In the genomic region with DNA sequence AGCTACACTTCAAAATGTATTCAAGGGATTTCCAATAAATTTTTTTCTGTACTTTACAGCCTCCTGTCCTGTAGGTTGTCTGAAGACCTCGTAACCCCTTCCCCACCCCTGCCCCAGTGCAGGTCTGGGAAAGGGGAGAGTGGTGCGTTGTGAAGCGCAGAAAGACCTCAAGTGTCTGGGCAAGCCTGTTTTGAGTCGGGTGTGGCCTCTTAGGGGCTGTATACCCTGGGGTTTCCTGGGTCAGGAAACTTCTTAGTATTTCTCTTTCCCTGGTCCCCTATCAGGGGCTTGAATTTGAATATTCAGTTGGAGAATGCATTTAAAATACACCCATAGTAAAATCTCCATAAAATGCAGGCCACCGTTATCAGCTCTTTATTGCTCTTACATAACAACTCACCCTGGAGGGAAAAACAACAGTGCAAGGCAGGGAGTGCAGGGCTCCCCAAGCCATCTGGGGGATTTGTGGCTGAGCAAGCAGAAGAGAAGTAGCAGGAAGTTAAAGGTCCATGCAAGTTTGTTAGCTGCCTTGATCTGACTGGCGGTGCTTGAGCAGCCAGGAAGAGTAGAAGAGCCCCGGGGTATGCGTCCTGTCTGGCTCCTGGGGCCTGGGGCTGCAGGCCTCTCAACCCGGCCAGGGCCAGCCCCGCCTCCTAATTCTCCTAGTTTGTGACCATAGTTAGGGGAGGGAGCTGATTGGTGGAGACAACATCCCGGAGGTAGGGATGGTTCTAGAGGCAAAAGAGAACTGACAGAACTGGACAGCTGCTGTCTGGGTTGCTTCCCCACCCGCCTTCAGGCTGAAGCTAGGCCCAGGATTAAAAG, we compare ENCODE assay signal across 9 cellular contexts. TPM values are rescaled to one million over a fixed set of nuclear protein-coding genes. Genes with fewer than 3 reads are reported as not detected.
A peak's percentile ranks its signal among the peaks of the same experiment; 100 is the strongest.
DNase-seq lines count a peak whose midpoint lies in the region; ATAC-seq and TF ChIP-seq lines count a peak whose summit lies in the region.
"Had no signal": no experiment of that assay in that cellular context is flagged by ENCODE, and none has a peak within 500 bp of the region (broad histone marks: within the 10 kb centered on the region; RNA-seq: fewer than 3 reads in every experiment).

No MANE protein-coding gene starts in this region.

- no peak for TF ChIP-seq CTCF in 22Rv1 (IDR thresholded peaks at IDR 0.05)
- no peak for TF ChIP-seq CTCF in NB4 (IDR thresholded peaks at IDR 0.05; ENCODE audit: low read depth, low read length)
- no peak for TF ChIP-seq CTCF in MCF 10A (IDR thresholded peaks at IDR 0.05; ENCODE audit: unreplicated experiment)
- TF ChIP-seq CTCF in liver (IDR thresholded peaks at IDR 0.05; ENCODE audit: low read depth, low read length, missing input control): no peak
- no peak for TF ChIP-seq CTCF in transverse colon (IDR thresholded peaks at IDR 0.05)

- TF ChIP-seq POLR2A in NB4 (IDR thresholded peaks at IDR 0.05; ENCODE audit: extremely low read depth, insufficient read length) (peak; percentile 29), transverse colon (IDR thresholded peaks at IDR 0.05) (no peak)

- POLR2A ChIA-PET in MCF 10A (lab: Yijun Ruan, JAX): interaction anchor here (0.6 to 5.2 kb wide), 19 partner anchors 9 to 757 kb away, joined by 3 to 69 read pairs (median 5); a partner anchor contains a TSS

- WGBS in liver: 48% methylated on average over 12 of the region's 12 CpGs
- WGBS in transverse colon (ENCODE audit: low coverage in 1 of 2), 2 donors: 26 to 33% methylated on average over 1 to 12 of the region's 12 CpGs

- H3K27me3 ChIP-seq in liver (ENCODE audit: control insufficient read depth in 4 of 4, insufficient read depth in 4 of 4, low read length in 3 of 4): no peaks in the 10 kb centered on the region
- H3K27me3 ChIP-seq in transverse colon: no peaks in the 10 kb centered on the region

- no peaks in the 10 kb centered on the region for H3K9me3 Mint-ChIP-seq in MCF 10A (ENCODE audit: unreplicated experiment)

- no peak overlapping the region for H3K9ac ChIP-seq in liver (ENCODE audit: low read depth in 1 of 2, low read length in 2 of 2)

- H3K27me3 Mint-ChIP-seq in MCF 10A (ENCODE audit: insufficient read depth, unreplicated experiment): no peaks in the 10 kb centered on the region

- peaks cover 76% of the 10 kb centered on the region for H3K36me3 Mint-ChIP-seq in MCF 10A (ENCODE audit: insufficient read depth, unreplicated experiment)

- in situ Hi-C loops in transverse colon (cut with MboI; ENCODE audit: low pct_ligation_motif_present in 1 of 4, low pct_unique_long_range_greater_than_20kb in 1 of 4, low sequenced_read_pairs in 3 of 4): no loop called here

- TF ChIP-seq EP300 in transverse colon (IDR thresholded peaks at IDR 0.05; ENCODE audit: low read depth): no peak

- H3K36me3 ChIP-seq in liver (ENCODE audit: control insufficient read depth in 4 of 4, insufficient read depth in 3 of 4, low read depth in 1 of 4, low read length in 3 of 4) (peaks cover 24 to 48% (median 35%) of the 10 kb centered on the region in 4 donors), transverse colon (peaks cover 0 to 37% (median 16%) of the 10 kb centered on the region in 4 donors)

- H3K4me3 Mint-ChIP-seq in MCF 10A (ENCODE audit: unreplicated experiment): no peak overlapping the region

- H3K4me1 Mint-ChIP-seq in MCF 10A (ENCODE audit: insufficient read depth, unreplicated experiment): peaks cover 14% of the 10 kb centered on the region

- intact Hi-C loops in MCF 10A (cut with micrococcal nuclease) (no loop called here), transverse colon (cut with DNase I; ENCODE audit: low total_unique reads) (no loop called here)

- H3K27ac ChIP-seq in 22Rv1 (peak overlapping the region; percentile 83), liver (ENCODE audit: low read depth in 1 of 2, low read length in 2 of 2) (peak overlapping the region; percentile 86 to 97), transverse colon (peak overlapping the region; percentile 72 to 87 (median 84))

- DNase-seq in NB4 (ENCODE audit: low read depth): peak; percentile 97
- no peak for DNase-seq in MCF 10A (ENCODE audit: unreplicated experiment)
- DNase-seq in transverse colon: peak; percentile 54
- DNase-seq in RKO (ENCODE audit: low spot score): no peak

- no peaks in the 10 kb centered on the region for H3K9me3 ChIP-seq in liver (ENCODE audit: control insufficient read depth in 4 of 4, low read length in 3 of 4)
- no peaks in the 10 kb centered on the region for H3K9me3 ChIP-seq in transverse colon

- H3K4me3 ChIP-seq in NB4 (ENCODE audit: low read depth, low read length): peak overlapping the region; percentile 27
- H3K4me3 ChIP-seq in liver (ENCODE audit: low read depth in 1 of 3, low read length in 3 of 3): no peak overlapping the region
- no peak overlapping the region for H3K4me3 ChIP-seq in transverse colon

- peak overlapping the region; percentile 97 for H3K27ac Mint-ChIP-seq in MCF 10A (ENCODE audit: low read depth, unreplicated experiment)

- TF ChIP-seq RAD21 in liver (IDR thresholded peaks at IDR 0.05): no peak

- CTCF ChIA-PET in MCF 10A (lab: Yijun Ruan, JAX): interaction anchor here (0.5 to 1.6 kb wide), 10 partner anchors 13 to 344 kb away, joined by 3 to 5 read pairs (median 3); no protein-coding TSS in a partner anchor

- H3K4me1 ChIP-seq in liver (ENCODE audit: control insufficient read depth in 4 of 4, insufficient read depth in 4 of 4, low read length in 3 of 4) (peaks cover 18 to 42% (median 21%) of the 10 kb centered on the region in 4 donors), transverse colon (peaks cover 21 to 31% (median 25%) of the 10 kb centered on the region in 4 donors)

- ATAC-seq in GM19035 (IDR thresholded peaks at IDR 0.05; ENCODE audit: unreplicated experiment) (no peak), GM19324 (IDR thresholded peaks at IDR 0.05; ENCODE audit: low FRiP score, unreplicated experiment) (no peak)

- BruUV-seq in MCF 10A (replicated peaks; lab: Mats Ljungman, UMichigan): no TSS peak

TF ChIP-seq in liver, 16 proteins besides CTCF, POLR2A, EP300 and RAD21:
- TF ChIP-seq, protein P1, sequence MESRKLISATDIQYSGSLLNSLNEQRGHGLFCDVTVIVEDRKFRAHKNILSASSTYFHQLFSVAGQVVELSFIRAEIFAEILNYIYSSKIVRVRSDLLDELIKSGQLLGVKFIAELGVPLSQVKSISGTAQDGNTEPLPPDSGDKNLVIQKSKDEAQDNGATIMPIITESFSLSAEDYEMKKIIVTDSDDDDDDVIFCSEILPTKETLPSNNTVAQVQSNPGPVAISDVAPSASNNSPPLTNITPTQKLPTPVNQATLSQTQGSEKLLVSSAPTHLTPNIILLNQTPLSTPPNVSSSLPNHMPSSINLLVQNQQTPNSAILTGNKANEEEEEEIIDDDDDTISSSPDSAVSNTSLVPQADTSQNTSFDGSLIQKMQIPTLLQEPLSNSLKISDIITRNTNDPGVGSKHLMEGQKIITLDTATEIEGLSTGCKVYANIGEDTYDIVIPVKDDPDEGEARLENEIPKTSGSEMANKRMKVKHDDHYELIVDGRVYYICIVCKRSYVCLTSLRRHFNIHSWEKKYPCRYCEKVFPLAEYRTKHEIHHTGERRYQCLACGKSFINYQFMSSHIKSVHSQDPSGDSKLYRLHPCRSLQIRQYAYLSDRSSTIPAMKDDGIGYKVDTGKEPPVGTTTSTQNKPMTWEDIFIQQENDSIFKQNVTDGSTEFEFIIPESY (IDR thresholded peaks at IDR 0.05): no peak
- TF ChIP-seq, protein P2, sequence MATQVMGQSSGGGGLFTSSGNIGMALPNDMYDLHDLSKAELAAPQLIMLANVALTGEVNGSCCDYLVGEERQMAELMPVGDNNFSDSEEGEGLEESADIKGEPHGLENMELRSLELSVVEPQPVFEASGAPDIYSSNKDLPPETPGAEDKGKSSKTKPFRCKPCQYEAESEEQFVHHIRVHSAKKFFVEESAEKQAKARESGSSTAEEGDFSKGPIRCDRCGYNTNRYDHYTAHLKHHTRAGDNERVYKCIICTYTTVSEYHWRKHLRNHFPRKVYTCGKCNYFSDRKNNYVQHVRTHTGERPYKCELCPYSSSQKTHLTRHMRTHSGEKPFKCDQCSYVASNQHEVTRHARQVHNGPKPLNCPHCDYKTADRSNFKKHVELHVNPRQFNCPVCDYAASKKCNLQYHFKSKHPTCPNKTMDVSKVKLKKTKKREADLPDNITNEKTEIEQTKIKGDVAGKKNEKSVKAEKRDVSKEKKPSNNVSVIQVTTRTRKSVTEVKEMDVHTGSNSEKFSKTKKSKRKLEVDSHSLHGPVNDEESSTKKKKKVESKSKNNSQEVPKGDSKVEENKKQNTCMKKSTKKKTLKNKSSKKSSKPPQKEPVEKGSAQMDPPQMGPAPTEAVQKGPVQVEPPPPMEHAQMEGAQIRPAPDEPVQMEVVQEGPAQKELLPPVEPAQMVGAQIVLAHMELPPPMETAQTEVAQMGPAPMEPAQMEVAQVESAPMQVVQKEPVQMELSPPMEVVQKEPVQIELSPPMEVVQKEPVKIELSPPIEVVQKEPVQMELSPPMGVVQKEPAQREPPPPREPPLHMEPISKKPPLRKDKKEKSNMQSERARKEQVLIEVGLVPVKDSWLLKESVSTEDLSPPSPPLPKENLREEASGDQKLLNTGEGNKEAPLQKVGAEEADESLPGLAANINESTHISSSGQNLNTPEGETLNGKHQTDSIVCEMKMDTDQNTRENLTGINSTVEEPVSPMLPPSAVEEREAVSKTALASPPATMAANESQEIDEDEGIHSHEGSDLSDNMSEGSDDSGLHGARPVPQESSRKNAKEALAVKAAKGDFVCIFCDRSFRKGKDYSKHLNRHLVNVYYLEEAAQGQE (IDR thresholded peaks at IDR 0.05): peak; percentile 67

RNA-seq across cellular contexts. Expression of a gene that starts 25.7 kb away (rescaled TPM):
- 61.0 and 63.6 TPM in 2 replicates for total RNA-seq in MCF 10A (2022)
- 10 to 100 TPM; 10.9 to 21.9 TPM for total RNA-seq in liver
- polyA plus RNA-seq in liver: 10 to 100 TPM; 18.5 to 21.6 TPM
- total RNA-seq in transverse colon: 10 to 100 TPM; 48.6 to 69.5 (median 50.9) TPM

RNA-seq across cellular contexts. Expression of a gene that starts 26.2 kb away (rescaled TPM):
- total RNA-seq in MCF 10A (2022) (14.5 and 15.3 TPM in 2 replicates), liver (1 to 10 TPM; 3.4 to 8.4 TPM), transverse colon (10 to 100 TPM in 2 of 4 donors, 1 to 10 TPM in 2; 6.0 to 19.3 (median 10.0) TPM)
- polyA plus RNA-seq in liver: 1 to 10 TPM; 4.8 to 6.3 TPM

RNA-seq across cellular contexts. Expression of a gene that starts 44.3 kb away (rescaled TPM):
- total RNA-seq in MCF 10A (2022): not detected in 2 replicates
- total RNA-seq in liver: 1,000 to 10,000 TPM in 1 of 2 donors, 100 to 1,000 TPM in 1; 631 to 1,505 TPM
- polyA plus RNA-seq in liver: 1,000 to 10,000 TPM; 1,126 to 1,337 TPM
- total RNA-seq in transverse colon: under 1 TPM in 2 of 4 donors, not detected in 2; 0.41 to 0.48 TPM
- total RNA-seq: activated CD8-positive, alpha-beta memory T cell treated with anti-CD3 and anti-CD28 coated beads for 36 hours had no signal

RNA-seq across cellular contexts. Expression of a gene that starts 57.3 kb away (rescaled TPM):
- total RNA-seq in MCF 10A (2022) (75.1 and 91.7 TPM in 2 replicates), liver (10 to 100 TPM; 44.6 to 49.9 TPM), transverse colon (100 to 1,000 TPM in 2 of 4 donors, 10 to 100 TPM in 2; 40.8 to 128 (median 112) TPM)
- 10 to 100 TPM; 36.3 to 37.7 TPM for polyA plus RNA-seq in liver

RNA-seq across cellular contexts. Expression of a gene that starts 57.6 kb away (rescaled TPM):
- 6.8 and 8.5 TPM in 2 replicates for total RNA-seq in MCF 10A (2022)
- total RNA-seq in liver: 1 to 10 TPM; 3.8 to 5.9 TPM
- polyA plus RNA-seq in liver: 1 to 10 TPM; 2.5 to 2.8 TPM
- total RNA-seq in transverse colon: 1 to 10 TPM in 3 of 4 donors, not detected in 1; 3.1 to 4.8 (median 3.4) TPM

Comparison
In these comparisons a context has a peak if more than half of its experiments do, and no peak if none do; other contexts are left out.
1. DNase-seq: peak in NB4 (single experiment) and transverse colon (single experiment); none in MCF 10A (single experiment) and RKO (single experiment).
2. RNA of a gene that starts 44.3 kb away (total RNA-seq): 631 to 1,505 TPM in liver; 0.41 to 0.48 TPM in transverse colon and not detected in MCF 10A; every median in the first group is over 100 times any median in the second.
3. Peak in every context shown above with its lines, with median percentiles within 50 percentile points of each other: H3K27ac ChIP-seq.